Comparison of ENCODE assay signal across 1 cellular context in genomic region chr1:23481026-23481597, GRCh38.
TF ChIP-seq lines count a peak whose summit lies in the region.

No MANE protein-coding gene starts in this region.

TF ChIP-seq in IMR-90, 13 proteins besides CTCF, POLR2A, EP300 and RAD21:
- TF ChIP-seq NFE2L2 (IDR thresholded peaks at IDR 0.05; ENCODE audit: low read depth, low read length) (no peak), RCOR1 (IDR thresholded peaks at IDR 0.05; ENCODE audit: insufficient replicate concordance, low read length) (no peak), SMC3 (IDR thresholded peaks at IDR 0.05; ENCODE audit: low read depth, low read length) (no peak), MAFK (IDR thresholded peaks at IDR 0.05; ENCODE audit: low read depth, low read length) (no peak), CHD1 (IDR thresholded peaks at IDR 0.05; ENCODE audit: low read depth, low read length) (no peak)
- TF ChIP-seq, protein P1, sequence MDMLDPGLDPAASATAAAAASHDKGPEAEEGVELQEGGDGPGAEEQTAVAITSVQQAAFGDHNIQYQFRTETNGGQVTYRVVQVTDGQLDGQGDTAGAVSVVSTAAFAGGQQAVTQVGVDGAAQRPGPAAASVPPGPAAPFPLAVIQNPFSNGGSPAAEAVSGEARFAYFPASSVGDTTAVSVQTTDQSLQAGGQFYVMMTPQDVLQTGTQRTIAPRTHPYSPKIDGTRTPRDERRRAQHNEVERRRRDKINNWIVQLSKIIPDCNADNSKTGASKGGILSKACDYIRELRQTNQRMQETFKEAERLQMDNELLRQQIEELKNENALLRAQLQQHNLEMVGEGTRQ (IDR thresholded peaks at IDR 0.05; ENCODE audit: low read depth, low read length) = no peak
TF ChIP-seq in IMR-90: peak in this region for 0.
